Comparison of ENCODE assay signal across 33 cellular contexts in the genomic region with DNA sequence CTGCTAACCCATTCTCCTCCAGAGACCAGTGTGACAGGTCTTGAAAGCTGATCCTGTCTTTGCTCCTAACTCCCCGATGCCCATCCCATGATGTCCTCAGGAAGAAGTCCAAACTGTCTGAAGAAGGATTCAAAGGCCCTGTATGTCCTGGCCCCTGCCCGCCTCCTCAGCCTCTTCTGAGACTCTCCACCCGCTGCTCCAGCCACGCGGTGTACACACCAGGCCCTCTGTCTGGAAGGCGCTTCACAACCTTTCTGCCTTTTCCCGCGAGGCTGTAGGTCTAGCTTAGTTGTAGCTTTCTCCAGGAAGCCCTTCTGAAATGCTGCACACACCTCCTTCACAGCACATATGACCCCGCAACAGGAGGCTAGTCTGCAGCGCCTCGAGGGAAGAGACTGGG. TPM values are rescaled to one million over a fixed set of nuclear protein-coding genes. Genes with fewer than 3 reads are reported as not detected.
"Had no signal": no experiment of that assay in that cellular context is flagged by ENCODE, and none has a peak within 500 bp of the region (broad histone marks: within the 10 kb centered on the region; RNA-seq: fewer than 3 reads in every experiment).

No MANE protein-coding gene starts in this region.

- H3K9me3 ChIP-seq: gastroesophageal sphincter, heart left ventricle, left lung, prostate gland, right atrium auricular region, testis, tibial artery had no signal

- H3K27ac ChIP-seq: coronary artery, esophagus muscularis mucosa, foreskin keratinocyte, gastroesophageal sphincter, heart left ventricle, hepatocyte, left lung, prostate gland, right atrium auricular region, testis, tibial artery had no signal

- ATAC-seq: foreskin keratinocyte; gastroesophageal sphincter; heart left ventricle; left cardiac atrium; left lung; naive thymus-derived CD8-positive, alpha-beta T cell; sciatic nerve; stimulated activated memory B cell treated with anti-CD40 and anti-IgM and Interleukin-4, amounts not matched to agents 10 μg/mL and 1 μg/mL and 100 μg/mL, for 72 hours; stimulated activated naive CD8-positive, alpha-beta T cell treated with anti-CD3 and anti-CD28 coated beads, Interleukin-15, Interleukin-2, amounts not matched to agents 100 U/mL and 50 U/mL, for 24 hours had no signal

- H3K79me2 ChIP-seq: hepatocyte had no signal

- H3K9me3 Mint-ChIP-seq: naive thymus-derived CD8-positive, alpha-beta T cell; neural crest cell; stimulated activated memory B cell treated with anti-CD40 and anti-IgM and Interleukin-4, amounts not matched to agents 10 μg/mL and 1 μg/mL and 100 μg/mL, for 72 hours; type B pancreatic cell had no signal

- H3K4me1 ChIP-seq: esophagus muscularis mucosa, foreskin keratinocyte, gastroesophageal sphincter, heart left ventricle, left lung, prostate gland, right atrium auricular region, testis had no signal

- H3K4me1 Mint-ChIP-seq: naive thymus-derived CD8-positive, alpha-beta T cell; neural crest cell; stimulated activated memory B cell treated with anti-CD40 and anti-IgM and Interleukin-4, amounts not matched to agents 10 μg/mL and 1 μg/mL and 100 μg/mL, for 72 hours had no signal

- H3K27ac Mint-ChIP-seq: stimulated activated memory B cell treated with anti-CD40 and anti-IgM and Interleukin-4, amounts not matched to agents 10 μg/mL and 1 μg/mL and 100 μg/mL, for 72 hours; type B pancreatic cell had no signal

- H2AFZ ChIP-seq: hepatocyte had no signal

- H3K36me3 ChIP-seq: esophagus muscularis mucosa, gastroesophageal sphincter, heart left ventricle, left lung, prostate gland, right atrium auricular region, tibial artery had no signal

- H3K27me3 ChIP-seq: right atrium auricular region, testis, tibial artery had no signal

- H3K4me3 Mint-ChIP-seq: naive thymus-derived CD8-positive, alpha-beta T cell; neural crest cell; stimulated activated memory B cell treated with anti-CD40 and anti-IgM and Interleukin-4, amounts not matched to agents 10 μg/mL and 1 μg/mL and 100 μg/mL, for 72 hours; type B pancreatic cell had no signal

- H3K4me3 ChIP-seq: coronary artery, esophagus muscularis mucosa, gastroesophageal sphincter, heart left ventricle, hepatocyte, left lung, prostate gland, right atrium auricular region, smooth muscle cell, testis, tibial artery had no signal

- DNase-seq: dermis blood vessel endothelial cell; effector memory CD4-positive, alpha-beta T cell; foreskin keratinocyte; heart left ventricle; left cardiac atrium; mammary epithelial cell; mesendoderm; stimulated activated CD4-positive, alpha-beta T cell treated with anti-CD3 and anti-CD28 coated beads, Interleukin-2, amount 100 ng/mL, for 24 hours; stimulated activated CD4-positive, alpha-beta T cell treated with anti-CD3 and anti-CD28 coated beads, Interleukin-4, amount 100 ng/mL, for 24 hours; stimulated activated naive CD8-positive, alpha-beta T cell treated with anti-CD3 and anti-CD28 coated beads, Interleukin-15, Interleukin-2, amounts not matched to agents 100 U/mL and 50 U/mL, for 24 hours; testis; tibial artery had no signal

- H3K4me2 ChIP-seq: hepatocyte, smooth muscle cell had no signal

- H3K36me3 Mint-ChIP-seq: naive thymus-derived CD8-positive, alpha-beta T cell; stimulated activated memory B cell treated with anti-CD40 and anti-IgM and Interleukin-4, amounts not matched to agents 10 μg/mL and 1 μg/mL and 100 μg/mL, for 72 hours; type B pancreatic cell had no signal

RNA-seq across cellular contexts. Expression of a gene that starts 23.5 kb away (rescaled TPM):
- total RNA-seq: dermis blood vessel endothelial cell; endothelial cell of umbilical vein; epithelial cell of proximal tubule; esophagus muscularis mucosa; fibroblast of lung; foreskin keratinocyte; gastroesophageal sphincter; heart left ventricle; kidney epithelial cell; left cardiac atrium; left lung; lower leg skin; mammary epithelial cell; myocyte; naive thymus-derived CD8-positive, alpha-beta T cell; neural crest cell; osteocyte; right atrium auricular region; sciatic nerve; smooth muscle cell; urinary bladder had no signal
- polyA plus RNA-seq: endothelial cell of umbilical vein; fibroblast of lung; foreskin keratinocyte; heart left ventricle; hepatocyte; naive thymus-derived CD8-positive, alpha-beta T cell; smooth muscle cell; urinary bladder had no signal

RNA-seq across cellular contexts. Expression of a gene that starts 24.6 kb away (rescaled TPM):
- total RNA-seq: dermis blood vessel endothelial cell; endothelial cell of umbilical vein; esophagus muscularis mucosa; fibroblast of lung; foreskin keratinocyte; gastroesophageal sphincter; kidney epithelial cell; left cardiac atrium; lower leg skin; naive thymus-derived CD8-positive, alpha-beta T cell; osteocyte; right atrium auricular region; smooth muscle cell; urinary bladder had no signal
- polyA plus RNA-seq: fibroblast of lung, foreskin keratinocyte, heart left ventricle, smooth muscle cell, urinary bladder had no signal

RNA-seq across cellular contexts. Expression of a gene that starts 31.7 kb away (rescaled TPM):
- total RNA-seq: dermis blood vessel endothelial cell; endothelial cell of umbilical vein; epithelial cell of proximal tubule; esophagus muscularis mucosa; fibroblast of lung; foreskin keratinocyte; gastroesophageal sphincter; heart left ventricle; kidney epithelial cell; left cardiac atrium; left lung; lower leg skin; mammary epithelial cell; myocyte; naive thymus-derived CD8-positive, alpha-beta T cell; neural crest cell; osteocyte; right atrium auricular region; sciatic nerve; smooth muscle cell; testis; urinary bladder had no signal
- polyA plus RNA-seq: endothelial cell of umbilical vein; fibroblast of lung; foreskin keratinocyte; heart left ventricle; mammary epithelial cell; naive thymus-derived CD8-positive, alpha-beta T cell; smooth muscle cell; urinary bladder had no signal

RNA-seq across cellular contexts. Expression of a gene that starts 44.0 kb away (rescaled TPM):
- total RNA-seq: dermis blood vessel endothelial cell; endothelial cell of umbilical vein; epithelial cell of proximal tubule; esophagus muscularis mucosa; fibroblast of lung; foreskin keratinocyte; heart left ventricle; kidney epithelial cell; left cardiac atrium; myocyte; naive thymus-derived CD8-positive, alpha-beta T cell; osteocyte; right atrium auricular region; urinary bladder had no signal
- polyA plus RNA-seq: fibroblast of lung; heart left ventricle; naive thymus-derived CD8-positive, alpha-beta T cell; smooth muscle cell had no signal

RNA-seq across cellular contexts. Expression of a gene that starts 57.3 kb away (rescaled TPM):
- total RNA-seq: dermis blood vessel endothelial cell; endothelial cell of umbilical vein; epithelial cell of proximal tubule; foreskin keratinocyte; heart left ventricle; left cardiac atrium; left lung; lower leg skin; naive thymus-derived CD8-positive, alpha-beta T cell; osteocyte; prostate gland; right atrium auricular region; sciatic nerve; smooth muscle cell had no signal
- polyA plus RNA-seq: heart left ventricle; hepatocyte; naive thymus-derived CD8-positive, alpha-beta T cell had no signal
